20 cellular contexts compared by ENCODE assay signal in genomic region chr5:77986261-77986660, GRCh38.
"Had no signal": no experiment of that assay in that cellular context is flagged by ENCODE, and none has a peak within 500 bp of the region (broad histone marks: within the 10 kb centered on the region; RNA-seq: fewer than 3 reads in every experiment).

No MANE protein-coding gene starts in this region.

- H3K27ac Mint-ChIP-seq: memory B cell; nephron progenitor cell; stimulated activated naive B cell treated with anti-CD40 and anti-IgM and Interleukin-4, amounts not matched to agents 10 μg/mL and 1 μg/mL and 100 μg/mL, for 72 hours; stimulated activated naive CD8-positive, alpha-beta T cell treated with anti-CD3 and anti-CD28 coated beads, Interleukin-15, amount 100 ng/mL, for 72 hours had no signal

- H3K4me2 ChIP-seq: hepatocyte, smooth muscle cell had no signal

- H3K4me3 ChIP-seq: colonic mucosa, hepatocyte, left ventricle myocardium inferior, lower lobe of right lung, right atrium auricular region, smooth muscle cell had no signal

- H3K36me3 ChIP-seq: colonic mucosa, left ventricle myocardium inferior, lower lobe of right lung, right atrium auricular region had no signal

- ATAC-seq: left cardiac atrium; lower lobe of right lung; stimulated activated naive B cell treated with anti-CD40 and anti-IgM and Interleukin-4, amounts not matched to agents 10 μg/mL and 1 μg/mL and 100 μg/mL, for 72 hours; stimulated activated naive CD8-positive, alpha-beta T cell treated with anti-CD3 and anti-CD28 coated beads, Interleukin-15, amount 100 ng/mL, for 72 hours had no signal

- H3K36me3 Mint-ChIP-seq: memory B cell had no signal

- H3K4me1 Mint-ChIP-seq: memory B cell; stimulated activated naive CD8-positive, alpha-beta T cell treated with anti-CD3 and anti-CD28 coated beads, Interleukin-15, amount 100 ng/mL, for 72 hours had no signal

- H3K27me3 Mint-ChIP-seq: memory B cell; stimulated activated naive B cell treated with anti-CD40 and anti-IgM and Interleukin-4, amounts not matched to agents 10 μg/mL and 1 μg/mL and 100 μg/mL, for 72 hours had no signal

- H3K79me2 ChIP-seq: hepatocyte had no signal

- FAIRE-seq: endothelial cell of umbilical vein, kidney had no signal

- H3K9me3 ChIP-seq: colonic mucosa, left ventricle myocardium inferior, lower lobe of right lung, right atrium auricular region had no signal

- H3K4me1 ChIP-seq: colonic mucosa, lower lobe of right lung, right atrium auricular region had no signal

- DNase-seq: cerebellar nuclear complex; colonic mucosa; dermis blood vessel endothelial cell; foreskin melanocyte; head of caudate nucleus; kidney; left cardiac atrium; left ventricle myocardium inferior; lower lobe of right lung; midbrain; nephron progenitor cell; stimulated activated CD4-positive, alpha-beta T cell treated with anti-CD3 and anti-CD28 coated beads, Interleukin-4, amount 100 ng/mL, for 24 hours; stimulated activated naive B cell treated with anti-CD40 and anti-IgM and Interleukin-4, amounts not matched to agents 10 μg/mL and 1 μg/mL and 100 μg/mL, for 72 hours; stimulated activated naive CD8-positive, alpha-beta T cell treated with anti-CD3 and anti-CD28 coated beads, Interleukin-15, amount 100 ng/mL, for 72 hours; trophoblast cell had no signal

- H3K27ac ChIP-seq: colonic mucosa, hepatocyte, left ventricle myocardium inferior, lower lobe of right lung, right atrium auricular region had no signal

- H3K4me3 Mint-ChIP-seq: memory B cell; nephron progenitor cell; stimulated activated naive B cell treated with anti-CD40 and anti-IgM and Interleukin-4, amounts not matched to agents 10 μg/mL and 1 μg/mL and 100 μg/mL, for 72 hours; stimulated activated naive CD8-positive, alpha-beta T cell treated with anti-CD3 and anti-CD28 coated beads, Interleukin-15, amount 100 ng/mL, for 72 hours had no signal

- H2AFZ ChIP-seq: hepatocyte had no signal

- H3K27me3 ChIP-seq: colonic mucosa, hepatocyte, right atrium auricular region had no signal

- H3K9me3 Mint-ChIP-seq: memory B cell; stimulated activated naive B cell treated with anti-CD40 and anti-IgM and Interleukin-4, amounts not matched to agents 10 μg/mL and 1 μg/mL and 100 μg/mL, for 72 hours; stimulated activated naive CD8-positive, alpha-beta T cell treated with anti-CD3 and anti-CD28 coated beads, Interleukin-15, amount 100 ng/mL, for 72 hours had no signal
